22 cellular contexts compared by ENCODE assay signal in genomic region chr2:142065156-142065555, GRCh38.
"Had no signal": no experiment of that assay in that cellular context is flagged by ENCODE, and none has a peak within 500 bp of the region (broad histone marks: within the 10 kb centered on the region; RNA-seq: fewer than 3 reads in every experiment).

No MANE protein-coding gene starts in this region.

- H3K27me3 ChIP-seq: Peyer's patch, SJSA1 had no signal

- H3K9me3 ChIP-seq: Peyer's patch, SJSA1 had no signal

- H3K27ac Mint-ChIP-seq: activated CD8-positive, alpha-beta T cell treated with anti-CD3 and anti-CD28 coated beads for 36 hours; activated naive CD4-positive, alpha-beta T cell treated with anti-CD3 and anti-CD28 coated beads, Interleukin-2, amount 50 U/mL, for 24 hours; brain had no signal

- ATAC-seq: activated CD4-positive, CD25-positive, alpha-beta regulatory T cell treated with anti-CD3 and anti-CD28 coated beads, Interleukin-2, amount 50 U/mL, for 24 hours; activated CD8-positive, alpha-beta T cell treated with anti-CD3 and anti-CD28 coated beads for 36 hours; SK-N-SH treated with all-trans-retinoic acid at 6 μM for 48 hours had no signal

- H3K36me3 Mint-ChIP-seq: activated naive CD4-positive, alpha-beta T cell treated with anti-CD3 and anti-CD28 coated beads, Interleukin-2, amount 50 U/mL, for 24 hours; brain had no signal

- H3K4me1 ChIP-seq: Peyer's patch, SJSA1 had no signal

- H3K4me1 Mint-ChIP-seq: activated naive CD4-positive, alpha-beta T cell treated with anti-CD3 and anti-CD28 coated beads, Interleukin-2, amount 50 U/mL, for 24 hours had no signal

- DNase-seq: activated CD4-positive, alpha-beta T cell treated with anti-CD3 and anti-CD28 coated beads for 4 hours; activated CD8-positive, alpha-beta memory T cell treated with anti-CD3 and anti-CD28 coated beads, Interleukin-2, amount 50 U/mL, for 4 hours; activated CD8-positive, alpha-beta T cell treated with anti-CD3 and anti-CD28 coated beads for 36 hours; amniotic stem cell; KG1; NCI-H1092; NCI-H1417; NCI-H2029 treated with DMSO at 0.1 percent for 48 hours; NCI-H226; NCI-H510A; NCI-H526 treated with DMSO at 0.1 percent for 48 hours; NK-92 treated with Interleukin-12 subunit alpha and Interleukin-12 subunit beta, amount 100 ng/mL, for 24 hours; OCI-M1; Peyer's patch; Right ventricle myocardium superior; SW 1271 had no signal

- H3K36me3 ChIP-seq: Peyer's patch, SJSA1 had no signal

- H3K27me3 Mint-ChIP-seq: activated CD8-positive, alpha-beta T cell treated with anti-CD3 and anti-CD28 coated beads for 36 hours; activated naive CD4-positive, alpha-beta T cell treated with anti-CD3 and anti-CD28 coated beads, Interleukin-2, amount 50 U/mL, for 24 hours; brain had no signal

- H3K9me3 Mint-ChIP-seq: activated naive CD4-positive, alpha-beta T cell treated with anti-CD3 and anti-CD28 coated beads, Interleukin-2, amount 50 U/mL, for 24 hours; brain had no signal

- H3K4me3 Mint-ChIP-seq: activated CD8-positive, alpha-beta T cell treated with anti-CD3 and anti-CD28 coated beads for 36 hours; activated naive CD4-positive, alpha-beta T cell treated with anti-CD3 and anti-CD28 coated beads, Interleukin-2, amount 50 U/mL, for 24 hours; brain had no signal

- H3K27ac ChIP-seq: Peyer's patch, RWPE1, SJSA1 had no signal

- H3K4me3 ChIP-seq: Peyer's patch, SJSA1 had no signal
